In the genomic region with DNA sequence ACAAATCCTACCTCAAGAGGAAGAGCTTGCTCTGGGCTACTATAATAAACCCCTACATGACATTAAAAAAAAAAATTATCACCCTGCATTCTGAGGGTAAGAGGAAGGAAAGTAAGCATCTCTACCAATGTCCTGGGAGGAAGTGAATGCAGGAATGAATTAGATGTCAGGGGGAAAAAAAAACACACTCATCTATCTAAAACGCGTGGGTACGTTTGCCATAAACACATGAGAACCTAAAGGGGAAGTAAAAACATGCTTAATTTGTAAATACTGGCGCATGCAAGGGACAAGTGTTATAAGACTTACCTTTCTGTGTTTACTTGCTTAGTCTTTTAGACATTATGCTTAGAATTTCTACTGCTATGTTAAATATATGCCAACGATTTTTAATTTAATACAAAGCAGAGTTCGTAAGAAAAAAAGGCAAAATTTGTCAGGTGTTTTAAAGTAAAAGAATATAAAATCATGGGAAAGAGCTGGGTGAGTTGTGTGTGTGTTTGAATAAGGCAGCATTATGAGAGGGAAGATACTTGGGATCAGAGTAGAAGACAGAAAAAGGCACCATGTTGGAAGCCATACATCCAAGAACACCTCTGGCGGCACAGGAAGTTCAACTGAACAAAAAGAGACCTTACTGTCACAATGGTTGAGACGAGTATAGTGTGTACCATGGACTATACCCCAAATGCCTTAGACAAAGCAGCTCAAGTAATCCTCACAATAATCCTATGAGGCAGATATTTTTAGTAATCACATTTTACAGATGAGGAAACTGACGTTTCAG, we compare ENCODE assay signal across 9 cellular contexts. TPM values are rescaled to one million over a fixed set of nuclear protein-coding genes. Genes with fewer than 3 reads are reported as not detected.
DNase-seq lines count a peak whose midpoint lies in the region; ATAC-seq and TF ChIP-seq lines count a peak whose summit lies in the region.
"Had no signal": no experiment of that assay in that cellular context is flagged by ENCODE, and none has a peak within 500 bp of the region (broad histone marks: within the 10 kb centered on the region; RNA-seq: fewer than 3 reads in every experiment).

No MANE protein-coding gene starts in this region.

- in situ Hi-C loops in G401 (cut with HindIII; ENCODE audit: low sequenced_read_pairs), result no loop called here

- H3K27ac Mint-ChIP-seq in IgD-negative memory B cell (peak overlapping the region; percentile 79 to 94 (median 89)), nephron (peak overlapping the region in 2 of 3 experiments; percentile 93 to 96)
- peak overlapping the region; percentile 90 for H3K27ac Mint-ChIP-seq in activated naive CD8-positive, alpha-beta T cell

- no peak for TF ChIP-seq CTCF in nephron (IDR thresholded peaks at IDR 0.05; ENCODE audit: unreplicated experiment in 3 of 3)

- ATAC-seq in HG03354 (IDR thresholded peaks at IDR 0.05; ENCODE audit: poor library complexity, severe bottlenecking, unreplicated experiment), result no peak

- H3K27me3 Mint-ChIP-seq in IgD-negative memory B cell (peaks cover 1% of the 10 kb centered on the region), nephron (ENCODE audit: low read depth) (no peaks in the 10 kb centered on the region)
- no peaks in the 10 kb centered on the region for H3K27me3 Mint-ChIP-seq in activated naive CD8-positive, alpha-beta T cell

- H3K36me3 Mint-ChIP-seq in IgD-negative memory B cell (peaks cover 3% of the 10 kb centered on the region), nephron (ENCODE audit: low read depth) (peaks cover 1% of the 10 kb centered on the region)
- peaks cover 7% of the 10 kb centered on the region for H3K36me3 Mint-ChIP-seq in activated naive CD8-positive, alpha-beta T cell

- peak; percentile 5 for DNase-seq in G401 (ENCODE audit: low spot score)
- no peak for DNase-seq in DMS153 treated with DMSO at 0.1 percent for 48 hours (lab: John Stamatoyannopoulos, UW; ENCODE audit: unreplicated experiment)
- no peak for DNase-seq in NCI-H2107 treated with DMSO at 0.1 percent for 48 hours (lab: John Stamatoyannopoulos, UW; ENCODE audit: unreplicated experiment)
- no peak for DNase-seq in anterior cingulate cortex (lab: John Stamatoyannopoulos, UW)

- H3K4me1 Mint-ChIP-seq in IgD-negative memory B cell, result peaks cover 36 to 46% (median 37%) of the 10 kb centered on the region in 3 donors
- H3K4me1 Mint-ChIP-seq in activated naive CD8-positive, alpha-beta T cell (ENCODE audit: low read depth), result peaks cover 37% of the 10 kb centered on the region
- peaks cover 41% of the 10 kb centered on the region for H3K4me1 Mint-ChIP-seq in nephron

- H3K9me3 Mint-ChIP-seq in IgD-negative memory B cell (peaks cover 0 to 3% (median 0%) of the 10 kb centered on the region in 3 donors), nephron (no peaks in the 10 kb centered on the region)
- H3K9me3 Mint-ChIP-seq in activated naive CD8-positive, alpha-beta T cell (ENCODE audit: low read depth), result no peaks in the 10 kb centered on the region

- H3K4me3 Mint-ChIP-seq in IgD-negative memory B cell (peak overlapping the region in 2 of 4 donors; percentile 91 to 99), nephron (peak overlapping the region; percentile 92 to 95 (median 94))
- peak overlapping the region; percentile 93 for H3K4me3 Mint-ChIP-seq in activated naive CD8-positive, alpha-beta T cell

RNA-seq across cellular contexts. Expression of a gene that starts 1.5 kb away (rescaled TPM):
- total RNA-seq in G401 (2014; rRNA removed; shearing (Covaris generic)), result 5.3 and 6.1 TPM in 2 replicates
- 18.9 TPM for polyA plus RNA-seq in IgD-negative memory B cell

RNA-seq across cellular contexts. Expression of a gene that starts 1.8 kb away (rescaled TPM):
- 5.8 and 6.6 TPM in 2 replicates for total RNA-seq in G401 (2014; rRNA removed; shearing (Covaris generic))
- 0.08 TPM for polyA plus RNA-seq in IgD-negative memory B cell

RNA-seq across cellular contexts. Expression of a gene that starts 48.0 kb away (rescaled TPM):
- not detected in 2 replicates for total RNA-seq in G401 (2014; rRNA removed; shearing (Covaris generic))
- polyA plus RNA-seq in IgD-negative memory B cell, result 0.34 TPM
- total RNA-seq: HT1080 had no signal

RNA-seq across cellular contexts. Expression of a gene that starts 54.5 kb away (rescaled TPM):
- 37.3 and 64.7 TPM in 2 replicates for total RNA-seq in G401 (2014; rRNA removed; shearing (Covaris generic))
- 15.4 TPM for polyA plus RNA-seq in IgD-negative memory B cell

RNA-seq across cellular contexts. Expression of a gene that starts 54.7 kb away (rescaled TPM):
- 25.5 and 27.5 TPM in 2 replicates for total RNA-seq in G401 (2014; rRNA removed; shearing (Covaris generic))
- polyA plus RNA-seq in IgD-negative memory B cell, result 2.3 TPM
